8 cellular contexts compared by ENCODE assay signal in the genomic region with DNA sequence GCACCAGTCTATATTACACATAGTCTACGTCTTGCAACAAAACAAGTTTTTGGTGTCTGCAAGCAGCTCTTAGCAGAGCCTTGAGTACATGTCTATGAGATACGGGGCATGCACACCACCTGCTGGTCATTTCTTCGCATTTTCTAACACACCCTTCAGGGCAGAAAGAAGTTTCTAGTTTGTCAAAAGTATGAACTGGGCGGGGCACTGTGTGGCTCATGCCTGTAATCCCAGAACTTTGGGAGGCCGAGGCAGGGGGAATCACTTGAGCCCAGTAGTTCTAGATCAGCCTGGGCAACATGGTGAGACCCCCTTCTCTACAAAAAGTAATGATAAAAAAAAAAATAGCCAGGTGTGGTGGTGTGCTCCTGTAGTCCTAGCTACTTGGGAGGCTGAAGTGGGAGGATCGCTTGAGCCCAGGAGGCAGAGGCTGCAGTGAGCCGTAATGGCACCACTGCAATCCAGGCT.
DNase-seq lines count a peak whose midpoint lies in the region; ATAC-seq and TF ChIP-seq lines count a peak whose summit lies in the region.

No MANE protein-coding gene starts in this region.

- intact Hi-C loops in mucosa of descending colon (cut with DNase I, micrococcal nuclease), result loop anchor here (10.0 kb wide), 1 partner anchor 343 kb away; no protein-coding TSS in a partner anchor

- H3K36me3 ChIP-seq in BE2C (no peaks in the 10 kb centered on the region), mucosa of descending colon (ENCODE audit: low read depth) (no peaks in the 10 kb centered on the region)

- DNase-seq in BE2C (peak; percentile 46), NOMO-1 treated with dmso at 0.1 percent for 144 hours (lab: John Stamatoyannopoulos, UW; ENCODE audit: unreplicated experiment) (peak; percentile 67), epidermal melanocyte (ENCODE audit: insufficient read length, low spot score) (peak; percentile 45), mucosa of descending colon (peak in 2 of 3 donors; percentile 65 to 93)
- DNase-seq in activated CD8-positive, alpha-beta memory T cell treated with anti-CD3 and anti-CD28 coated beads for 48 hours (ENCODE audit: low read depth in 2 of 3, low spot score in 2 of 3), result peak in 2 of 3 experiments; percentile 25 to 29
- DNase-seq in stimulated activated CD8-positive, alpha-beta memory T cell treated with anti-CD3 and anti-CD28 coated beads, Interleukin-7, amount 100 ng/mL, for 1 hour (ENCODE audit: low read depth in 2 of 2), result peak; percentile 32 to 41

- TF ChIP-seq CTCF in BE2C (IDR thresholded peaks at IDR 0.05; ENCODE audit: low read depth, low read length), result peak; percentile 67
- peak; percentile 47 for TF ChIP-seq CTCF in mucosa of descending colon (IDR thresholded peaks at IDR 0.05)

- H3K9me3 ChIP-seq in BE2C (no peaks in the 10 kb centered on the region), mucosa of descending colon (no peaks in the 10 kb centered on the region)

- H3K4me1 ChIP-seq in BE2C (no peaks in the 10 kb centered on the region), mucosa of descending colon (ENCODE audit: low read depth) (peaks cover 3% of the 10 kb centered on the region)

- ATAC-seq in GM18909 (IDR thresholded peaks at IDR 0.05; ENCODE audit: poor library complexity, unreplicated experiment), result peak; percentile 88
- ATAC-seq in HG03139 (IDR thresholded peaks at IDR 0.05; ENCODE audit: unreplicated experiment), result peak; percentile 85
- peak; percentile 91 for ATAC-seq in mucosa of descending colon

- H3K4me3 ChIP-seq in BE2C (ENCODE audit: low read depth, low read length), result no peak overlapping the region
- no peak overlapping the region for H3K4me3 ChIP-seq in mucosa of descending colon

- no peaks in the 10 kb centered on the region for H3K27me3 ChIP-seq in BE2C

Comparison
In these comparisons a context has a peak if more than half of its experiments do, and no peak if none do; other contexts are left out.
1. DNase-seq: peak in every context shown above with its lines; median percentile 79 in mucosa of descending colon; 67 in NOMO-1 treated with dmso at 0.1 percent for 144 hours; 46 in BE2C; 45 in epidermal melanocyte; 36 in stimulated activated CD8-positive, alpha-beta memory T cell treated with anti-CD3 and anti-CD28 coated beads, Interleukin-7, amount 100 ng/mL, for 1 hour; 27 in activated CD8-positive, alpha-beta memory T cell treated with anti-CD3 and anti-CD28 coated beads for 48 hours.